In genomic region chr20:47150403-47151152, GRCh38 we compare ENCODE assay signal across 1 cellular context.
A peak's percentile ranks its signal among the peaks of the same experiment; 100 is the strongest.
TF ChIP-seq lines count a peak whose summit lies in the region.

No MANE protein-coding gene starts in this region.

TF ChIP-seq in GM12878, 131 proteins besides CTCF, POLR2A, EP300 and RAD21 (continued from another document):
- no peak for TF ChIP-seq IRF5 (IDR thresholded peaks at IDR 0.05; ENCODE audit: borderline replicate concordance)
- no peak for TF ChIP-seq HDAC6 (IDR thresholded peaks at IDR 0.05; ENCODE audit: unreplicated experiment)
- TF ChIP-seq BHLHE40 (IDR thresholded peaks at IDR 0.05; ENCODE audit: borderline replicate concordance in 1 of 2, low read depth in 2 of 2, low read length in 1 of 2): peak; percentile 83 to 87
- TF ChIP-seq SUZ12 (IDR thresholded peaks at IDR 0.05; ENCODE audit: unreplicated experiment): no peak
- TF ChIP-seq HCFC1 (IDR thresholded peaks at IDR 0.05; ENCODE audit: low read length): peak; percentile 70
- TF ChIP-seq SIX5 (IDR thresholded peaks at IDR 0.05; ENCODE audit: low read depth, low read length, severe bottlenecking): peak; percentile 72
- TF ChIP-seq IRF4 (IDR thresholded peaks at IDR 0.05; ENCODE audit: low read depth, low read length): no peak
- no peak for TF ChIP-seq NBN (IDR thresholded peaks at IDR 0.05)
- TF ChIP-seq ATF3 (IDR thresholded peaks at IDR 0.05; ENCODE audit: borderline replicate concordance, extremely low read depth, low read depth, low read length): 0 out of 2 replicates have a peak, but pooled peaks have one; percentile 27
- TF ChIP-seq SP1 (IDR thresholded peaks at IDR 0.05; ENCODE audit: low read depth, low read length): no peak
- no peak for TF ChIP-seq ZBED1 (IDR thresholded peaks at IDR 0.05; ENCODE audit: borderline replicate concordance)
TF ChIP-seq in GM12878: peak in this region for 7.
